Comparison of ENCODE assay signal across 16 cellular contexts in the genomic region with DNA sequence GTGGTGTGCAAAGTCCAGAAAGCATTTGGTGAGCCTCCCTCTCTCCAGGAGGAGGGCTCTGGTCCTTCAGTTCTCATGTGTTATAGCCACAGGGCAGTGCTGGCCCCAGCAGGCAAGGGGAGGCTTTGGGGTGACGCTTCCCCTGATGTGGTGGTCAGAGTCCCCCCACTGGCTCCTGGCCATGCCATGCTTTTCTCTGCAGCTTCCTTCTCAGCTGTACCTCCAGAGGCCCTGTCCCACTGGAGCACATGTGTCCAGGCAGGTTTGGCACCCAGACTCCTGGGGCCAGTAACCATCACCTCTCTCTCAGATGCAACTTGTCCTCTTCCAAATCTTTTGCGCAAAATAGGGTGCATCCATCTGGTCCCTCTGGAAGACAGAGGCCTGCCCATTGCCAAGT.
A peak's percentile ranks its signal among the peaks of the same experiment; 100 is the strongest.
DNase-seq lines count a peak whose midpoint lies in the region; ATAC-seq and TF ChIP-seq lines count a peak whose summit lies in the region.
"Had no signal": no experiment of that assay in that cellular context is flagged by ENCODE, and none has a peak within 500 bp of the region (broad histone marks: within the 10 kb centered on the region; RNA-seq: fewer than 3 reads in every experiment).

No MANE protein-coding gene starts in this region.

- H3K36me3 Mint-ChIP-seq in effector memory CD8-positive, alpha-beta T cell (ENCODE audit: insufficient read depth) = no peaks in the 10 kb centered on the region
- H3K36me3 Mint-ChIP-seq: CD8-positive, alpha-beta memory T cell had no signal

- peaks cover 10 to 11% of the 10 kb centered on the region in 2 donors for H3K27me3 Mint-ChIP-seq in effector memory CD8-positive, alpha-beta T cell

- H3K27ac Mint-ChIP-seq in effector memory CD8-positive, alpha-beta T cell = no peak overlapping the region

- TF ChIP-seq POLR2A in esophagus muscularis mucosa (IDR thresholded peaks at IDR 0.05; ENCODE audit: low read depth) (no peak), erythroblast (IDR thresholded peaks at IDR 0.05; ENCODE audit: low read length) (no peak)

- H3K4me3 ChIP-seq in GM23248 (no peak overlapping the region), esophagus muscularis mucosa (no peak overlapping the region), osteoblast (ENCODE audit: insufficient read depth, low read length) (no peak overlapping the region)
- H3K4me3 ChIP-seq: BLaER1, HAP-1 had no signal

- H3K9ac ChIP-seq in GM23248 = no peak overlapping the region
- H3K9ac ChIP-seq: BLaER1 had no signal

- no peaks in the 10 kb centered on the region for H3K9me3 ChIP-seq in GM23248 (ENCODE audit: low read depth)
- H3K9me3 ChIP-seq in esophagus muscularis mucosa = no peaks in the 10 kb centered on the region
- no peaks in the 10 kb centered on the region for H3K9me3 ChIP-seq in osteoblast (ENCODE audit: low read depth, low read length)
- H3K9me3 ChIP-seq: BLaER1, Caco-2, HAP-1 had no signal

- intact Hi-C loops in esophagus muscularis mucosa (cut with DNase I) = no loop called here

- WGBS in GM23248 (ENCODE audit: low coverage in 1 of 2, low lambda C conversion rate in 2 of 2, missing lambda C conversion rate in 2 of 2), 2 experiments = 95 to 97% methylated on average over 2 of the region's 2 CpGs
- WGBS in esophagus muscularis mucosa = 100% methylated on average over 2 of the region's 2 CpGs

- H4K20me1 ChIP-seq in GM23248 (ENCODE audit: insufficient read depth) = no peaks in the 10 kb centered on the region
- H4K20me1 ChIP-seq in osteoblast (ENCODE audit: insufficient read depth, low read length) = no peaks in the 10 kb centered on the region
- H4K20me1 ChIP-seq: BLaER1 had no signal

- no peak for TF ChIP-seq CTCF in esophagus muscularis mucosa (IDR thresholded peaks at IDR 0.05)
- no peak for TF ChIP-seq CTCF in osteoblast (IDR thresholded peaks at IDR 0.05; ENCODE audit: extremely low read depth, low read depth, low read length)

- H3K4me3 Mint-ChIP-seq in effector memory CD8-positive, alpha-beta T cell = no peak overlapping the region
- H3K4me3 Mint-ChIP-seq: CD8-positive, alpha-beta memory T cell had no signal

- ATAC-seq in effector memory CD8-positive, alpha-beta T cell (replicated peaks) = no peak

- H3K27me3 ChIP-seq in GM23248 (replicated peaks; ENCODE audit: insufficient read depth) (no peaks in the 10 kb centered on the region), esophagus muscularis mucosa (no peaks in the 10 kb centered on the region), osteoblast (ENCODE audit: insufficient read depth, low read length) (no peaks in the 10 kb centered on the region)
- H3K27me3 ChIP-seq: BLaER1 had no signal

- in situ Hi-C loops in GM23248 (cut with MboI) = no loop called here

- no peak overlapping the region for H3K4me2 ChIP-seq in GM23248 (ENCODE audit: unreplicated experiment)
- no peak overlapping the region for H3K4me2 ChIP-seq in osteoblast (ENCODE audit: insufficient read depth, low read length)
- H3K4me2 ChIP-seq: BLaER1 had no signal

- peaks cover 34% of the 10 kb centered on the region for H3K4me1 ChIP-seq in GM23248 (ENCODE audit: insufficient read depth)
- H3K4me1 ChIP-seq in esophagus muscularis mucosa = peaks cover 0 to 15% (median 5%) of the 10 kb centered on the region in 4 donors
- H3K4me1 ChIP-seq in osteoblast (ENCODE audit: insufficient read depth, low read length) = peaks cover 13% of the 10 kb centered on the region
- H3K4me1 ChIP-seq: BLaER1, Caco-2, HAP-1 had no signal

- H3K36me3 ChIP-seq in GM23248 (ENCODE audit: low read depth) = no peaks in the 10 kb centered on the region
- H3K36me3 ChIP-seq in esophagus muscularis mucosa = no peaks in the 10 kb centered on the region
- H3K36me3 ChIP-seq in osteoblast (ENCODE audit: insufficient read depth, low read length) = no peaks in the 10 kb centered on the region
- H3K36me3 ChIP-seq: BLaER1, HAP-1 had no signal

- TF ChIP-seq EP300 in esophagus muscularis mucosa (IDR thresholded peaks at IDR 0.05) = no peak

- no peaks in the 10 kb centered on the region for H3K9me2 ChIP-seq in GM23248 (ENCODE audit: insufficient read depth)

- H3K79me2 ChIP-seq in GM23248 (ENCODE audit: insufficient read depth) = no peaks in the 10 kb centered on the region
- no peaks in the 10 kb centered on the region for H3K79me2 ChIP-seq in osteoblast (ENCODE audit: insufficient read depth, low read length)

- H2AFZ ChIP-seq in GM23248 (0 out of 2 replicates have a peak overlapping the region, but pooled peaks have one; percentile 32), osteoblast (ENCODE audit: low read length) (peak overlapping the region; percentile 48)

- DNase-seq in activated CD8-positive, alpha-beta memory T cell treated with anti-CD3 and anti-CD28 coated beads for 24 hours = peak; percentile 37
- DNase-seq in activated CD8-positive, alpha-beta memory T cell treated with anti-CD3 and anti-CD28 coated beads, Interleukin-2, amount 50 U/mL, for 48 hours = no peak
- no peak for DNase-seq in GM23248
- peak; percentile 89 for DNase-seq in esophagus muscularis mucosa (ENCODE audit: extremely low spot score)
- DNase-seq in osteoblast (ENCODE audit: insufficient read length, low spot score, missing footprints) = no peak
- DNase-seq in effector memory CD8-positive, alpha-beta T cell = no peak
- no peak for DNase-seq in erythroblast (lab: John Stamatoyannopoulos, UW)
- DNase-seq: 8988T; AML-193; Caco-2; CD8-positive, alpha-beta memory T cell; DND-41; GDM1 had no signal

- H3K27ac ChIP-seq in GM23248 = no peak overlapping the region
- no peak overlapping the region for H3K27ac ChIP-seq in esophagus muscularis mucosa (replicated peaks in 1 of 4)
- H3K27ac ChIP-seq in osteoblast (ENCODE audit: low read depth, low read length) = no peak overlapping the region
- H3K27ac ChIP-seq: BLaER1, HL-60 had no signal

- H3K9me3 Mint-ChIP-seq in effector memory CD8-positive, alpha-beta T cell = no peaks in the 10 kb centered on the region
- H3K9me3 Mint-ChIP-seq: CD8-positive, alpha-beta memory T cell had no signal

- H3F3A ChIP-seq in GM23248 (ENCODE audit: insufficient read depth) = peaks cover 12% of the 10 kb centered on the region; the same call in 1 of the 2 replicates

- H3K4me1 Mint-ChIP-seq in effector memory CD8-positive, alpha-beta T cell (ENCODE audit: low read depth in 2 of 2) = no peaks in the 10 kb centered on the region
- H3K4me1 Mint-ChIP-seq: CD8-positive, alpha-beta memory T cell had no signal

Comparison
In these comparisons a context has a peak if more than half of its experiments do, and no peak if none do; other contexts are left out.
1. DNase-seq: peak in activated CD8-positive, alpha-beta memory T cell treated with anti-CD3 and anti-CD28 coated beads for 24 hours (single experiment) and esophagus muscularis mucosa (single experiment); none in activated CD8-positive, alpha-beta memory T cell treated with anti-CD3 and anti-CD28 coated beads, Interleukin-2, amount 50 U/mL, for 48 hours (single experiment), GM23248 (single experiment), osteoblast (single experiment), effector memory CD8-positive, alpha-beta T cell (0 of 3) and erythroblast (0 of 2).